ENCODE assay signal across 9 cellular contexts in genomic region chr15:63497642-63498100, GRCh38. TPM values are rescaled to one million over a fixed set of nuclear protein-coding genes. Genes with fewer than 3 reads are reported as not detected.
DNase-seq lines count a peak whose midpoint lies in the region; FAIRE-seq and TF ChIP-seq lines count a peak whose summit lies in the region.
"Had no signal": no experiment of that assay in that cellular context is flagged by ENCODE, and none has a peak within 500 bp of the region (broad histone marks: within the 10 kb centered on the region; RNA-seq: fewer than 3 reads in every experiment).

No MANE protein-coding gene starts in this region.

- no peaks in the 10 kb centered on the region for H3K36me3 Mint-ChIP-seq in activated naive CD4-positive, alpha-beta T cell treated with anti-CD3 and anti-CD28 coated beads for 36 hours (ENCODE audit: low read depth)
- H3K36me3 Mint-ChIP-seq: activated naive CD4-positive, alpha-beta T cell treated with anti-CD3 and anti-CD28 coated beads, Interleukin-2, amount 50 U/mL, for 24 hours had no signal

- H3K27ac Mint-ChIP-seq in activated naive CD4-positive, alpha-beta T cell treated with anti-CD3 and anti-CD28 coated beads for 36 hours: no peak overlapping the region
- H3K27ac Mint-ChIP-seq: activated naive CD4-positive, alpha-beta T cell treated with anti-CD3 and anti-CD28 coated beads, Interleukin-2, amount 50 U/mL, for 24 hours had no signal

- peak overlapping the region; percentile 99 for H3K27ac ChIP-seq in neutrophil
- no peak overlapping the region for H3K27ac ChIP-seq in colonic mucosa

- peaks cover 80% of the 10 kb centered on the region for H3K4me1 Mint-ChIP-seq in activated naive CD4-positive, alpha-beta T cell treated with anti-CD3 and anti-CD28 coated beads for 36 hours (ENCODE audit: low read depth)

- TF ChIP-seq POLR2A in GM12892 (IDR thresholded peaks at IDR 0.05; ENCODE audit: low read depth, low read length): no peak

- no peak overlapping the region for H3K4me3 Mint-ChIP-seq in activated naive CD4-positive, alpha-beta T cell treated with anti-CD3 and anti-CD28 coated beads for 36 hours

- no peak overlapping the region for H3K9ac ChIP-seq in colonic mucosa (ENCODE audit: low read depth in 2 of 2, low read length in 2 of 2)

- H3K9me3 ChIP-seq in neutrophil: no peaks in the 10 kb centered on the region
- H3K9me3 ChIP-seq in colonic mucosa: no peaks in the 10 kb centered on the region

- no peaks in the 10 kb centered on the region for H3K27me3 Mint-ChIP-seq in activated naive CD4-positive, alpha-beta T cell treated with anti-CD3 and anti-CD28 coated beads for 36 hours (ENCODE audit: low read depth)
- H3K27me3 Mint-ChIP-seq: activated naive CD4-positive, alpha-beta T cell treated with anti-CD3 and anti-CD28 coated beads, Interleukin-2, amount 50 U/mL, for 24 hours had no signal

- H3K4me3 ChIP-seq in neutrophil (ENCODE audit: low read depth in 1 of 2, low read length in 1 of 2) (peak overlapping the region; percentile 80 to 93), colonic mucosa (no peak overlapping the region)

- TF ChIP-seq CTCF in neutrophil (IDR thresholded peaks at IDR 0.05): peak; percentile 48
- no peak for TF ChIP-seq CTCF in colonic mucosa (IDR thresholded peaks at IDR 0.05)
- TF ChIP-seq CTCF in GM20000 (IDR thresholded peaks at IDR 0.05; ENCODE audit: extremely low read depth, missing control alignments): no peak

- peak; percentile 86 for FAIRE-seq in GM12892 (lab: Jason Lieb, UNC)

- H3K36me3 ChIP-seq in neutrophil (peaks cover 11% of the 10 kb centered on the region), colonic mucosa (no peaks in the 10 kb centered on the region)

- H3K4me1 ChIP-seq in neutrophil (ENCODE audit: control insufficient read depth in 1 of 2, insufficient read depth in 1 of 2, low read depth in 1 of 2, low read length in 1 of 2) (peaks cover 81 to 100% of the 10 kb centered on the region in 2 experiments), colonic mucosa (peaks cover 17% of the 10 kb centered on the region)

- H3K27me3 ChIP-seq in neutrophil (no peaks in the 10 kb centered on the region), colonic mucosa (no peaks in the 10 kb centered on the region)

- no peak for DNase-seq in GM12892 (ENCODE audit: insufficient read length)
- peak; percentile 86 for DNase-seq in SIG-M5 (lab: John Stamatoyannopoulos, UW)
- DNase-seq in activated naive CD4-positive, alpha-beta T cell treated with anti-CD3 and anti-CD28 coated beads for 36 hours: peak; percentile 81
- DNase-seq in HK-2 (ENCODE audit: unreplicated experiment): no peak
- DNase-seq in colonic mucosa: no peak
- no peak for DNase-seq in AG08396 (ENCODE audit: low spot score)
- no peak for DNase-seq in GM20000 (ENCODE audit: low spot score)

- CTCF ChIA-PET in activated naive CD4-positive, alpha-beta T cell treated with anti-CD3 and anti-CD28 coated beads for 36 hours (lab: Charles Lee): interaction anchor here (0.7 to 4.6 kb wide), 8 partner anchors 8 to 109 kb away, joined by 3 to 33 read pairs (median 5); no protein-coding TSS in a partner anchor

- H3K9me3 Mint-ChIP-seq in activated naive CD4-positive, alpha-beta T cell treated with anti-CD3 and anti-CD28 coated beads for 36 hours: no peaks in the 10 kb centered on the region
- H3K9me3 Mint-ChIP-seq: activated naive CD4-positive, alpha-beta T cell treated with anti-CD3 and anti-CD28 coated beads, Interleukin-2, amount 50 U/mL, for 24 hours had no signal

- intact Hi-C loops in activated naive CD4-positive, alpha-beta T cell treated with anti-CD3 and anti-CD28 coated beads for 36 hours (cut with micrococcal nuclease): loop anchor here (1.0 to 2.0 kb wide), 5 partner anchors 10 to 305 kb away; no protein-coding TSS in a partner anchor
- intact Hi-C loops in colonic mucosa (cut with DNase I): no loop called here

RNA-seq across cellular contexts. Expression of gene USP3, which starts 6.7 kb away (rescaled TPM):
- 27.9 TPM for polyA plus RNA-seq in GM12892 (2012; ENCODE audit: missing spikeins)
- total RNA-seq in activated naive CD4-positive, alpha-beta T cell treated with anti-CD3 and anti-CD28 coated beads for 36 hours: 10 to 100 TPM; 49.9 to 52.2 TPM
- 10 to 100 TPM; 57.6 to 74.2 TPM for total RNA-seq in colonic mucosa

Comparison
In these comparisons a context has a peak if more than half of its experiments do, and no peak if none do; other contexts are left out.
1. DNase-seq: peak in SIG-M5 (single experiment) and activated naive CD4-positive, alpha-beta T cell treated with anti-CD3 and anti-CD28 coated beads for 36 hours (single experiment); none in GM12892 (single experiment), HK-2 (single experiment), colonic mucosa (single experiment), AG08396 (single experiment) and GM20000 (single experiment).